ENCODE assay signal across 1 cellular context in the genomic region with DNA sequence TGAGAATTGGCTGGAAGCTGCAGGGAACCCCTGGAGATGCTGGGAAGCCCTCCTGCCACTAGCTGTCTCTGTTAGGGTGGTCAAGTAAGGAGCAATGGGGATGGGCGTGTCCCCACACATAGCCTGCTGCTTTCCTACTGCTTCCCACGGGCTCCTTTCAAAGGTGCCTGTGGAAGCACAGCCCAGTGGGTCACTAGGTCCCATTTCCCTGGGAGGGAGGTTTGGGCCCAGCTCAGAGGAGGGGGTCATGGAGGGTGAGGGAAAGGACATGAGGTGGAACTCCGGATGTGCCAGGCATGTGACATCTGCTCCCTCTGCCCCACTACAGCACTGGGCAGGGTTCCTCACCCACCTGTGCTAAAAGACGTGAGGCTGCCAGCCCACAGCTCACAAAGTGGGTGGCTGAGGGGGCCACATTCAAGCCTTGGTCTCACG.
TF ChIP-seq lines count a peak whose summit lies in the region.

No MANE protein-coding gene starts in this region.

TF ChIP-seq in WTC11, 78 proteins besides CTCF, POLR2A, EP300 and RAD21 (continued from another document):
- TF ChIP-seq, protein P1, sequence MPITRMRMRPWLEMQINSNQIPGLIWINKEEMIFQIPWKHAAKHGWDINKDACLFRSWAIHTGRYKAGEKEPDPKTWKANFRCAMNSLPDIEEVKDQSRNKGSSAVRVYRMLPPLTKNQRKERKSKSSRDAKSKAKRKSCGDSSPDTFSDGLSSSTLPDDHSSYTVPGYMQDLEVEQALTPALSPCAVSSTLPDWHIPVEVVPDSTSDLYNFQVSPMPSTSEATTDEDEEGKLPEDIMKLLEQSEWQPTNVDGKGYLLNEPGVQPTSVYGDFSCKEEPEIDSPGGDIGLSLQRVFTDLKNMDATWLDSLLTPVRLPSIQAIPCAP (CRISPR knock-in tag; IDR thresholded peaks at IDR 0.05): no peak
- TF ChIP-seq RELA (CRISPR knock-in tag; IDR thresholded peaks at IDR 0.05; ENCODE audit: borderline replicate concordance) (no peak), MYBL2 (CRISPR knock-in tag; IDR thresholded peaks at IDR 0.05) (no peak), ZNF232 (CRISPR knock-in tag; IDR thresholded peaks at IDR 0.05) (no peak), ZNF121 (CRISPR knock-in tag; IDR thresholded peaks at IDR 0.05) (no peak), HMGA2 (CRISPR knock-in tag; IDR thresholded peaks at IDR 0.05) (no peak), SP1 (CRISPR knock-in tag; conservative IDR thresholded peaks at IDR 0.05) (no peak), NFE2L1 (CRISPR knock-in tag; IDR thresholded peaks at IDR 0.05) (no peak)
- TF ChIP-seq, protein P2, sequence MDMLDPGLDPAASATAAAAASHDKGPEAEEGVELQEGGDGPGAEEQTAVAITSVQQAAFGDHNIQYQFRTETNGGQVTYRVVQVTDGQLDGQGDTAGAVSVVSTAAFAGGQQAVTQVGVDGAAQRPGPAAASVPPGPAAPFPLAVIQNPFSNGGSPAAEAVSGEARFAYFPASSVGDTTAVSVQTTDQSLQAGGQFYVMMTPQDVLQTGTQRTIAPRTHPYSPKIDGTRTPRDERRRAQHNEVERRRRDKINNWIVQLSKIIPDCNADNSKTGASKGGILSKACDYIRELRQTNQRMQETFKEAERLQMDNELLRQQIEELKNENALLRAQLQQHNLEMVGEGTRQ (CRISPR knock-in tag; IDR thresholded peaks at IDR 0.05): no peak
- TF ChIP-seq, protein P3, sequence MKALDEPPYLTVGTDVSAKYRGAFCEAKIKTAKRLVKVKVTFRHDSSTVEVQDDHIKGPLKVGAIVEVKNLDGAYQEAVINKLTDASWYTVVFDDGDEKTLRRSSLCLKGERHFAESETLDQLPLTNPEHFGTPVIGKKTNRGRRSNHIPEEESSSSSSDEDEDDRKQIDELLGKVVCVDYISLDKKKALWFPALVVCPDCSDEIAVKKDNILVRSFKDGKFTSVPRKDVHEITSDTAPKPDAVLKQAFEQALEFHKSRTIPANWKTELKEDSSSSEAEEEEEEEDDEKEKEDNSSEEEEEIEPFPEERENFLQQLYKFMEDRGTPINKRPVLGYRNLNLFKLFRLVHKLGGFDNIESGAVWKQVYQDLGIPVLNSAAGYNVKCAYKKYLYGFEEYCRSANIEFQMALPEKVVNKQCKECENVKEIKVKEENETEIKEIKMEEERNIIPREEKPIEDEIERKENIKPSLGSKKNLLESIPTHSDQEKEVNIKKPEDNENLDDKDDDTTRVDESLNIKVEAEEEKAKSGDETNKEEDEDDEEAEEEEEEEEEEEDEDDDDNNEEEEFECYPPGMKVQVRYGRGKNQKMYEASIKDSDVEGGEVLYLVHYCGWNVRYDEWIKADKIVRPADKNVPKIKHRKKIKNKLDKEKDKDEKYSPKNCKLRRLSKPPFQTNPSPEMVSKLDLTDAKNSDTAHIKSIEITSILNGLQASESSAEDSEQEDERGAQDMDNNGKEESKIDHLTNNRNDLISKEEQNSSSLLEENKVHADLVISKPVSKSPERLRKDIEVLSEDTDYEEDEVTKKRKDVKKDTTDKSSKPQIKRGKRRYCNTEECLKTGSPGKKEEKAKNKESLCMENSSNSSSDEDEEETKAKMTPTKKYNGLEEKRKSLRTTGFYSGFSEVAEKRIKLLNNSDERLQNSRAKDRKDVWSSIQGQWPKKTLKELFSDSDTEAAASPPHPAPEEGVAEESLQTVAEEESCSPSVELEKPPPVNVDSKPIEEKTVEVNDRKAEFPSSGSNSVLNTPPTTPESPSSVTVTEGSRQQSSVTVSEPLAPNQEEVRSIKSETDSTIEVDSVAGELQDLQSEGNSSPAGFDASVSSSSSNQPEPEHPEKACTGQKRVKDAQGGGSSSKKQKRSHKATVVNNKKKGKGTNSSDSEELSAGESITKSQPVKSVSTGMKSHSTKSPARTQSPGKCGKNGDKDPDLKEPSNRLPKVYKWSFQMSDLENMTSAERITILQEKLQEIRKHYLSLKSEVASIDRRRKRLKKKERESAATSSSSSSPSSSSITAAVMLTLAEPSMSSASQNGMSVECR (CRISPR knock-in tag; IDR thresholded peaks at IDR 0.05; ENCODE audit: borderline replicate concordance): no peak
- TF ChIP-seq, protein P4, sequence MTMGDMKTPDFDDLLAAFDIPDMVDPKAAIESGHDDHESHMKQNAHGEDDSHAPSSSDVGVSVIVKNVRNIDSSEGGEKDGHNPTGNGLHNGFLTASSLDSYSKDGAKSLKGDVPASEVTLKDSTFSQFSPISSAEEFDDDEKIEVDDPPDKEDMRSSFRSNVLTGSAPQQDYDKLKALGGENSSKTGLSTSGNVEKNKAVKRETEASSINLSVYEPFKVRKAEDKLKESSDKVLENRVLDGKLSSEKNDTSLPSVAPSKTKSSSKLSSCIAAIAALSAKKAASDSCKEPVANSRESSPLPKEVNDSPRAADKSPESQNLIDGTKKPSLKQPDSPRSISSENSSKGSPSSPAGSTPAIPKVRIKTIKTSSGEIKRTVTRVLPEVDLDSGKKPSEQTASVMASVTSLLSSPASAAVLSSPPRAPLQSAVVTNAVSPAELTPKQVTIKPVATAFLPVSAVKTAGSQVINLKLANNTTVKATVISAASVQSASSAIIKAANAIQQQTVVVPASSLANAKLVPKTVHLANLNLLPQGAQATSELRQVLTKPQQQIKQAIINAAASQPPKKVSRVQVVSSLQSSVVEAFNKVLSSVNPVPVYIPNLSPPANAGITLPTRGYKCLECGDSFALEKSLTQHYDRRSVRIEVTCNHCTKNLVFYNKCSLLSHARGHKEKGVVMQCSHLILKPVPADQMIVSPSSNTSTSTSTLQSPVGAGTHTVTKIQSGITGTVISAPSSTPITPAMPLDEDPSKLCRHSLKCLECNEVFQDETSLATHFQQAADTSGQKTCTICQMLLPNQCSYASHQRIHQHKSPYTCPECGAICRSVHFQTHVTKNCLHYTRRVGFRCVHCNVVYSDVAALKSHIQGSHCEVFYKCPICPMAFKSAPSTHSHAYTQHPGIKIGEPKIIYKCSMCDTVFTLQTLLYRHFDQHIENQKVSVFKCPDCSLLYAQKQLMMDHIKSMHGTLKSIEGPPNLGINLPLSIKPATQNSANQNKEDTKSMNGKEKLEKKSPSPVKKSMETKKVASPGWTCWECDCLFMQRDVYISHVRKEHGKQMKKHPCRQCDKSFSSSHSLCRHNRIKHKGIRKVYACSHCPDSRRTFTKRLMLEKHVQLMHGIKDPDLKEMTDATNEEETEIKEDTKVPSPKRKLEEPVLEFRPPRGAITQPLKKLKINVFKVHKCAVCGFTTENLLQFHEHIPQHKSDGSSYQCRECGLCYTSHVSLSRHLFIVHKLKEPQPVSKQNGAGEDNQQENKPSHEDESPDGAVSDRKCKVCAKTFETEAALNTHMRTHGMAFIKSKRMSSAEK (CRISPR knock-in tag; IDR thresholded peaks at IDR 0.05; ENCODE audit: borderline replicate concordance): no peak
- TF ChIP-seq, protein P5, sequence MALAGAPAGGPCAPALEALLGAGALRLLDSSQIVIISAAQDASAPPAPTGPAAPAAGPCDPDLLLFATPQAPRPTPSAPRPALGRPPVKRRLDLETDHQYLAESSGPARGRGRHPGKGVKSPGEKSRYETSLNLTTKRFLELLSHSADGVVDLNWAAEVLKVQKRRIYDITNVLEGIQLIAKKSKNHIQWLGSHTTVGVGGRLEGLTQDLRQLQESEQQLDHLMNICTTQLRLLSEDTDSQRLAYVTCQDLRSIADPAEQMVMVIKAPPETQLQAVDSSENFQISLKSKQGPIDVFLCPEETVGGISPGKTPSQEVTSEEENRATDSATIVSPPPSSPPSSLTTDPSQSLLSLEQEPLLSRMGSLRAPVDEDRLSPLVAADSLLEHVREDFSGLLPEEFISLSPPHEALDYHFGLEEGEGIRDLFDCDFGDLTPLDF (CRISPR knock-in tag; IDR thresholded peaks at IDR 0.05): no peak
